ENCODE assay signal across 23 cellular contexts in the genomic region with DNA sequence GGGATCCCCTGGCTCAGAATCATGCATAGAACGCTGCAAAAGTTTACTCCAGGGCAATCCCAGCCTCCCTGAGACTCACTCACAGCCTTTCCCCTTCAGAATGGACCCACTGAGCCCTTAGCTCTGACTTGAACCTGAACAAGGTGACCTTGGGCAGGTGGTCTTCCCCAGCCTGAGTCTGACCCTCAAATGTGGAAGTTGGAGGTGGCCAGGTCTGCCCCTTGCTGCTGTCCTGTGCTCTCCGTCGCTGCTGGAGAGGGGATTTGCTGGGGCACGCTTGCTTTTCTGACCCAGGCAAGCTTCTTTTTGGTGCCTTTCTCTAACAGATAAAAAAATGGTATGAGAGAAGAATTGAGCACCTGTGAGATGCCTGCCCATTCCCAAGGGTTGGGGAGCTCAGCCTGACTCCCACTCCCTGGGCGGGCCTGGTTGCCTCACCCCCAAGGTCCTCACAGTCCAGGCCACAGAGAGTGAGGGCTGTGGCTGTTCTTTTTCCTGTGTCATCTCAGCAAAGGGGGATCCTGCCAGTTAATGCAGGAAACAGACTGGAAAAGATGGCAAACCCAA.
"Had no signal": no experiment of that assay in that cellular context is flagged by ENCODE, and none has a peak within 500 bp of the region (broad histone marks: within the 10 kb centered on the region; RNA-seq: fewer than 3 reads in every experiment).

No MANE protein-coding gene starts in this region.

- H3K27me3 ChIP-seq: brain microvascular endothelial cell, foreskin keratinocyte, gastrocnemius medialis, heart left ventricle had no signal

- H3K4me3 ChIP-seq: gastrocnemius medialis, heart left ventricle had no signal

- H3K27ac ChIP-seq: brain microvascular endothelial cell, foreskin keratinocyte, gastrocnemius medialis, heart left ventricle had no signal

- H3K4me1 ChIP-seq: foreskin keratinocyte, gastrocnemius medialis, heart left ventricle had no signal

- H3K36me3 ChIP-seq: brain microvascular endothelial cell, gastrocnemius medialis, heart left ventricle had no signal

- H3K9me3 ChIP-seq: gastrocnemius medialis, heart left ventricle had no signal

- DNase-seq: activated CD4-positive, alpha-beta T cell treated with anti-CD3 and anti-CD28 coated beads for 36 hours; activated CD4-positive, alpha-beta T cell treated with anti-CD3 and anti-CD28 coated beads, Interleukin-2, amount 10 ng/mL, durations not matched to agents 7 days and 5 days; activated CD4-positive, alpha-beta T cell treated with anti-CD3 and anti-CD28 coated beads, Interleukin-2, amount 50 U/mL, for 48 hours; activated CD4-positive, CD25-positive, alpha-beta regulatory T cell; activated CD4-positive, CD25-positive, alpha-beta regulatory T cell treated with anti-CD3 and anti-CD28 coated beads, Interleukin-2, amount 50 U/mL, for 72 hours; activated CD8-positive, alpha-beta T cell treated with anti-CD3 and anti-CD28 coated beads for 36 hours; activated effector memory CD4-positive, alpha-beta T cell treated with anti-CD3 and anti-CD28 coated beads, Interleukin-2, amount 50 U/mL, for 16 hours; activated naive CD4-positive, alpha-beta T cell; activated naive CD4-positive, alpha-beta T cell treated with anti-CD3 and anti-CD28 coated beads, Interleukin-2, amount 10 ng/mL, durations not matched to agents 7 days and 5 days; activated naive CD8-positive, alpha-beta T cell treated with anti-CD3 and anti-CD28 coated beads, Interleukin-2, amount 10 ng/mL, durations not matched to agents 7 days and 5 days; activated T-cell treated with anti-CD3 and anti-CD28 coated beads, Interleukin-2, amount 50 U/mL, for 1 hour; activated T-cell treated with anti-CD3 and anti-CD28 coated beads, Interleukin-2, amount 50 U/mL, for 48 hours; brain microvascular endothelial cell; cortex of kidney; dermis blood vessel endothelial cell; effector CD8-positive, alpha-beta T cell; foreskin keratinocyte; gastrocnemius medialis; glutamatergic neuron; heart left ventricle; T-helper 2 cell had no signal

- ATAC-seq: activated CD4-positive, alpha-beta T cell treated with anti-CD3 and anti-CD28 coated beads for 36 hours; activated CD8-positive, alpha-beta T cell treated with anti-CD3 and anti-CD28 coated beads for 36 hours; activated naive CD4-positive, alpha-beta T cell treated with anti-CD3 and anti-CD28 coated beads, Interleukin-2, amount 50 U/mL, for 72 hours; esophagus mucosa; foreskin keratinocyte; gastrocnemius medialis; heart left ventricle had no signal
